15 cellular contexts compared by ENCODE assay signal in genomic region chr6:52558266-52559000, GRCh38. TPM values are rescaled to one million over a fixed set of nuclear protein-coding genes. Genes with fewer than 3 reads are reported as not detected.
DNase-seq lines count a peak whose midpoint lies in the region; ATAC-seq and TF ChIP-seq lines count a peak whose summit lies in the region.
"Had no signal": no experiment of that assay in that cellular context is flagged by ENCODE, and none has a peak within 500 bp of the region (broad histone marks: within the 10 kb centered on the region; RNA-seq: fewer than 3 reads in every experiment).

No MANE protein-coding gene starts in this region.

- CTCF ChIA-PET in Panc1 (lab: Charles Lee), result no interaction called here
- CTCF ChIA-PET in activated CD4-positive, alpha-beta memory T cell treated with anti-CD3 and anti-CD28 coated beads, Interleukin-2, amount 10 ng/mL, durations not matched to agents 7 days and 5 days (lab: Charles Lee), result no interaction called here

- H3K4me3 Mint-ChIP-seq in osteocyte (ENCODE audit: unreplicated experiment) (no peak overlapping the region), type B pancreatic cell (no peak overlapping the region)
- H3K4me3 Mint-ChIP-seq in activated CD4-positive, alpha-beta memory T cell treated with anti-CD3 and anti-CD28 coated beads, Interleukin-2, amount 10 ng/mL, durations not matched to agents 7 days and 5 days, result no peak overlapping the region
- H3K4me3 Mint-ChIP-seq: activated naive CD4-positive, alpha-beta T cell treated with anti-CD3 and anti-CD28 coated beads, Interleukin-2, amount 50 U/mL, for 24 hours; stimulated activated effector memory CD8-positive, alpha-beta T cell treated with anti-CD3 and anti-CD28 coated beads, Interleukin-12 subunit alpha, Interleukin-12 subunit beta, amount 100 ng/mL, for 72 hours had no signal

- no peak for TF ChIP-seq CTCF in Panc1 (IDR thresholded peaks at IDR 0.05)
- no peak for TF ChIP-seq CTCF in osteocyte (IDR thresholded peaks at IDR 0.05)
- no peak for TF ChIP-seq CTCF in type B pancreatic cell (conservative IDR thresholded peaks at IDR 0.05)

- H3K27me3 Mint-ChIP-seq in osteocyte (ENCODE audit: unreplicated experiment) (no peaks in the 10 kb centered on the region), type B pancreatic cell (no peaks in the 10 kb centered on the region)
- no peaks in the 10 kb centered on the region for H3K27me3 Mint-ChIP-seq in activated CD4-positive, alpha-beta memory T cell treated with anti-CD3 and anti-CD28 coated beads, Interleukin-2, amount 10 ng/mL, durations not matched to agents 7 days and 5 days
- H3K27me3 Mint-ChIP-seq: activated naive CD4-positive, alpha-beta T cell treated with anti-CD3 and anti-CD28 coated beads, Interleukin-2, amount 50 U/mL, for 24 hours had no signal

- H3K27me3 ChIP-seq in Panc1 (ENCODE audit: control insufficient read depth, insufficient read depth, low read length), result no peaks in the 10 kb centered on the region
- H3K27me3 ChIP-seq: colonic mucosa, gastrocnemius medialis, neutrophil had no signal

- 0 out of 2 replicates have a peak overlapping the region, but pooled peaks have one; percentile 15 for H3K27ac ChIP-seq in Panc1 (ENCODE audit: low read length)
- H3K27ac ChIP-seq: colonic mucosa, neutrophil had no signal

- in situ Hi-C loops in Caki2 (cut with HindIII; ENCODE audit: low pct_unique_long_range_greater_than_20kb, low sequenced_read_pairs) (no loop called here), Panc1 (cut with HindIII; ENCODE audit: low pct_unique_long_range_greater_than_20kb, low sequenced_read_pairs) (no loop called here)

- DNase-seq in Caki2 (ENCODE audit: low read depth), result peak; percentile 21
- DNase-seq in Panc1 (ENCODE audit: low read depth, low spot score), result no peak
- DNase-seq in Right ventricle myocardium superior, result no peak
- no peak for DNase-seq in osteocyte (ENCODE audit: extremely low spot score, unreplicated experiment)
- DNase-seq in type B pancreatic cell (ENCODE audit: extremely low spot score, unreplicated experiment), result no peak
- DNase-seq in activated CD8-positive, alpha-beta memory T cell treated with anti-CD3 and anti-CD28 coated beads for 24 hours, result no peak
- no peak for DNase-seq in HPDE6-E6E7 (ENCODE audit: extremely low spot score)
- no peak for DNase-seq in activated CD4-positive, alpha-beta memory T cell treated with anti-CD3 and anti-CD28 coated beads, Interleukin-2, amount 10 ng/mL, durations not matched to agents 7 days and 5 days
- DNase-seq: colonic mucosa, gastrocnemius medialis, kidney, NCI-H345 had no signal

- POLR2A ChIA-PET in Panc1 (lab: Charles Lee), result no interaction called here
- POLR2A ChIA-PET in activated CD4-positive, alpha-beta memory T cell treated with anti-CD3 and anti-CD28 coated beads, Interleukin-2, amount 10 ng/mL, durations not matched to agents 7 days and 5 days (lab: Charles Lee), result no interaction called here

- intact Hi-C loops in Panc1 (cut with micrococcal nuclease; ENCODE audit: unreplicated experiment) (no loop called here), Right ventricle myocardium superior (cut with DNase I) (no loop called here)

- ATAC-seq in Panc1 (no peak; the same call in 1 of the 2 replicates), Right ventricle myocardium superior (ENCODE audit: poor library complexity) (peak; percentile 32)
- ATAC-seq: stimulated activated effector memory CD8-positive, alpha-beta T cell treated with anti-CD3 and anti-CD28 coated beads, Interleukin-12 subunit alpha, Interleukin-12 subunit beta, amount 100 ng/mL, for 72 hours had no signal

- H3K36me3 Mint-ChIP-seq in osteocyte (ENCODE audit: unreplicated experiment) (peaks cover 27% of the 10 kb centered on the region), type B pancreatic cell (peaks cover 4% of the 10 kb centered on the region)
- H3K36me3 Mint-ChIP-seq in activated CD4-positive, alpha-beta memory T cell treated with anti-CD3 and anti-CD28 coated beads, Interleukin-2, amount 10 ng/mL, durations not matched to agents 7 days and 5 days (ENCODE audit: low read depth), result no peaks in the 10 kb centered on the region
- H3K36me3 Mint-ChIP-seq: stimulated activated effector memory CD8-positive, alpha-beta T cell treated with anti-CD3 and anti-CD28 coated beads, Interleukin-12 subunit alpha, Interleukin-12 subunit beta, amount 100 ng/mL, for 72 hours had no signal

- no peaks in the 10 kb centered on the region; the same call in 1 of the 2 replicates for H3K36me3 ChIP-seq in Panc1 (ENCODE audit: control insufficient read depth, insufficient read depth, low read length)
- H3K36me3 ChIP-seq: colonic mucosa, gastrocnemius medialis, neutrophil had no signal

- peaks cover 38% of the 10 kb centered on the region for H3K4me1 ChIP-seq in Panc1 (ENCODE audit: control insufficient read depth, insufficient read depth, low read length)
- H3K4me1 ChIP-seq: colonic mucosa had no signal

- H3K4me1 Mint-ChIP-seq in osteocyte (ENCODE audit: unreplicated experiment), result peaks cover 88% of the 10 kb centered on the region
- peaks cover 31% of the 10 kb centered on the region for H3K4me1 Mint-ChIP-seq in type B pancreatic cell (ENCODE audit: unreplicated experiment)
- no peaks in the 10 kb centered on the region for H3K4me1 Mint-ChIP-seq in activated CD4-positive, alpha-beta memory T cell treated with anti-CD3 and anti-CD28 coated beads, Interleukin-2, amount 10 ng/mL, durations not matched to agents 7 days and 5 days

- no TSS peak for BruUV-seq in Panc1 (replicated peaks; lab: Mats Ljungman, UMichigan)

- H3K9me3 Mint-ChIP-seq in osteocyte (ENCODE audit: unreplicated experiment) (no peaks in the 10 kb centered on the region), type B pancreatic cell (no peaks in the 10 kb centered on the region)
- H3K9me3 Mint-ChIP-seq in activated CD4-positive, alpha-beta memory T cell treated with anti-CD3 and anti-CD28 coated beads, Interleukin-2, amount 10 ng/mL, durations not matched to agents 7 days and 5 days, result no peaks in the 10 kb centered on the region
- H3K9me3 Mint-ChIP-seq: activated naive CD4-positive, alpha-beta T cell treated with anti-CD3 and anti-CD28 coated beads, Interleukin-2, amount 50 U/mL, for 24 hours; stimulated activated effector memory CD8-positive, alpha-beta T cell treated with anti-CD3 and anti-CD28 coated beads, Interleukin-12 subunit alpha, Interleukin-12 subunit beta, amount 100 ng/mL, for 72 hours had no signal

- H3K9me3 ChIP-seq in Panc1 (ENCODE audit: control insufficient read depth, insufficient read depth, low read depth, low read length), result no peaks in the 10 kb centered on the region
- H3K9me3 ChIP-seq: colonic mucosa, gastrocnemius medialis, neutrophil had no signal

- no peak overlapping the region for H3K4me3 ChIP-seq in Panc1 (ENCODE audit: low read depth in 2 of 2, low read length in 2 of 2)
- H3K4me3 ChIP-seq: colonic mucosa, gastrocnemius medialis had no signal

- H3K27ac Mint-ChIP-seq in osteocyte (ENCODE audit: unreplicated experiment) (peak overlapping the region; percentile 97), type B pancreatic cell (no peak overlapping the region)
- H3K27ac Mint-ChIP-seq in activated CD4-positive, alpha-beta memory T cell treated with anti-CD3 and anti-CD28 coated beads, Interleukin-2, amount 10 ng/mL, durations not matched to agents 7 days and 5 days, result no peak overlapping the region
- H3K27ac Mint-ChIP-seq: activated naive CD4-positive, alpha-beta T cell treated with anti-CD3 and anti-CD28 coated beads, Interleukin-2, amount 50 U/mL, for 24 hours; stimulated activated effector memory CD8-positive, alpha-beta T cell treated with anti-CD3 and anti-CD28 coated beads, Interleukin-12 subunit alpha, Interleukin-12 subunit beta, amount 100 ng/mL, for 72 hours had no signal

RNA-seq across cellular contexts. Expression of gene TRAM2, which starts 18.4 kb away (rescaled TPM):
- 7.3 and 9.6 TPM in 2 replicates for total RNA-seq in Caki2 (2014; rRNA removed; shearing (Covaris generic); ENCODE audit: low replicate concordance)
- total RNA-seq in Panc1 (2021; ENCODE audit: unreplicated experiment) (56.7 TPM), Right ventricle myocardium superior (11.0 TPM), osteocyte (320 and 339 TPM in 2 replicates), type B pancreatic cell (ENCODE audit: low replicate concordance) (17.3 and 23.0 TPM in 2 replicates)
- 32.2 TPM for polyA plus RNA-seq in Panc1 (2012; ENCODE audit: insufficient read length)
- total RNA-seq in activated CD4-positive, alpha-beta memory T cell treated with anti-CD3 and anti-CD28 coated beads, Interleukin-2, amount 10 ng/mL, durations not matched to agents 7 days and 5 days, result 1 to 10 TPM; 5.7 to 6.5 TPM
